ENCODE assay signal across 8 cellular contexts in genomic region chr5:123089971-123090640, GRCh38. TPM values are rescaled to one million over a fixed set of nuclear protein-coding genes. Genes with fewer than 3 reads are reported as not detected.
A peak's percentile ranks its signal among the peaks of the same experiment; 100 is the strongest.
DNase-seq lines count a peak whose midpoint lies in the region; ATAC-seq and TF ChIP-seq lines count a peak whose summit lies in the region.

No MANE protein-coding gene starts in this region.

- no peak for TF ChIP-seq POLR2A in sigmoid colon (IDR thresholded peaks at IDR 0.05)

- peaks cover 83% of the 10 kb centered on the region for H3K27me3 Mint-ChIP-seq in activated CD8-positive, alpha-beta memory T cell treated with anti-CD3 and anti-CD28 coated beads, Interleukin-2, amount 10 ng/mL, durations not matched to agents 7 days and 5 days

- H3K4me3 ChIP-seq in SJCRH30 (peak overlapping the region; percentile 61), sigmoid colon (peak overlapping the region; percentile 70 to 85 (median 78))

- DNase-seq in activated CD8-positive, alpha-beta memory T cell treated with anti-CD3 and anti-CD28 coated beads, Interleukin-2, amount 10 ng/mL, durations not matched to agents 7 days and 5 days = no peak
- DNase-seq in activated CD8-positive, alpha-beta memory T cell treated with anti-CD3 and anti-CD28 coated beads, Interleukin-2, amount 50 U/mL, for 48 hours = no peak
- DNase-seq in SJCRH30 = peak; percentile 36 to 55
- no peak for DNase-seq in Right ventricle myocardium superior
- DNase-seq in sigmoid colon = peak; percentile 65
- DNase-seq in T-helper 9 cell = no peak
- DNase-seq in HT-29 (ENCODE audit: low spot score) = no peak

- no peak for TF ChIP-seq EP300 in sigmoid colon (IDR thresholded peaks at IDR 0.05)

- H3K4me1 Mint-ChIP-seq in activated CD8-positive, alpha-beta memory T cell treated with anti-CD3 and anti-CD28 coated beads, Interleukin-2, amount 10 ng/mL, durations not matched to agents 7 days and 5 days = peaks cover 25% of the 10 kb centered on the region

- peaks cover 4% of the 10 kb centered on the region for H3K36me3 Mint-ChIP-seq in activated CD8-positive, alpha-beta memory T cell treated with anti-CD3 and anti-CD28 coated beads, Interleukin-2, amount 10 ng/mL, durations not matched to agents 7 days and 5 days

- no peak overlapping the region for H3K4me3 Mint-ChIP-seq in activated CD8-positive, alpha-beta memory T cell treated with anti-CD3 and anti-CD28 coated beads, Interleukin-2, amount 10 ng/mL, durations not matched to agents 7 days and 5 days

- H3K27ac Mint-ChIP-seq in activated CD8-positive, alpha-beta memory T cell treated with anti-CD3 and anti-CD28 coated beads, Interleukin-2, amount 10 ng/mL, durations not matched to agents 7 days and 5 days = no peak overlapping the region

- intact Hi-C loops in Right ventricle myocardium superior (cut with DNase I) (no loop called here), sigmoid colon (cut with DNase I) (loop anchor here (1.0 to 10.0 kb wide), 7 partner anchors 54 to 315 kb away; partner anchors contain the start of genes PPIC, SNX2 and SNX24)

- no peaks in the 10 kb centered on the region for H3K36me3 ChIP-seq in SJCRH30
- no peaks in the 10 kb centered on the region for H3K36me3 ChIP-seq in sigmoid colon

- peak; percentile 20 for ATAC-seq in activated CD8-positive, alpha-beta memory T cell treated with anti-CD3 and anti-CD28 coated beads, Interleukin-2, amount 10 ng/mL, durations not matched to agents 7 days and 5 days
- ATAC-seq in Right ventricle myocardium superior (ENCODE audit: poor library complexity) = peak; percentile 62
- ATAC-seq in HG02798 (IDR thresholded peaks at IDR 0.05; ENCODE audit: poor library complexity, unreplicated experiment) = no peak

- H3K27ac ChIP-seq in SJCRH30 (no peak overlapping the region), sigmoid colon (peak overlapping the region in 3 of 4 donors; percentile 83 to 88 (median 83))

- no peaks in the 10 kb centered on the region for H3K9me3 Mint-ChIP-seq in activated CD8-positive, alpha-beta memory T cell treated with anti-CD3 and anti-CD28 coated beads, Interleukin-2, amount 10 ng/mL, durations not matched to agents 7 days and 5 days (ENCODE audit: low read depth)

- H3K27me3 ChIP-seq in SJCRH30 (peaks cover 8% of the 10 kb centered on the region), sigmoid colon (peaks cover 0 to 58% (median 0%) of the 10 kb centered on the region in 3 donors)

- no peak for TF ChIP-seq CTCF in sigmoid colon (IDR thresholded peaks at IDR 0.05)

- CTCF ChIA-PET in activated CD8-positive, alpha-beta memory T cell treated with anti-CD3 and anti-CD28 coated beads, Interleukin-2, amount 10 ng/mL, durations not matched to agents 7 days and 5 days (lab: Charles Lee) = no interaction called here

- peaks cover 4% of the 10 kb centered on the region; the same call in 1 of the 2 replicates for H3K4me1 ChIP-seq in SJCRH30
- peaks cover 0 to 26% (median 15%) of the 10 kb centered on the region in 4 donors for H3K4me1 ChIP-seq in sigmoid colon

- H3K9me3 ChIP-seq in SJCRH30 (replicated peaks) (no peaks in the 10 kb centered on the region), sigmoid colon (no peaks in the 10 kb centered on the region)

- WGBS in sigmoid colon, 2 donors = 0 to 1% methylated on average over 83 of the region's 83 CpGs

RNA-seq across cellular contexts. Expression of gene PRDM6, which starts 1.1 kb away (rescaled TPM):
- not detected for total RNA-seq in activated CD8-positive, alpha-beta memory T cell treated with anti-CD3 and anti-CD28 coated beads, Interleukin-2, amount 10 ng/mL, durations not matched to agents 7 days and 5 days
- 0.14 and 0.43 TPM in 2 replicates for total RNA-seq in SJCRH30 (2014; rRNA removed; shearing (Covaris generic))
- total RNA-seq in Right ventricle myocardium superior = 0.75 TPM
- 10 to 100 TPM; 11.9 to 22.2 (median 18.7) TPM for total RNA-seq in sigmoid colon
- polyA plus RNA-seq in sigmoid colon = 1 to 10 TPM in 1 of 3 donors, under 1 TPM in 1, not detected in 1; 0.60 to 1.1 TPM
- not detected in 2 replicates for total RNA-seq in HT-29 (2014; rRNA removed; shearing (Covaris generic))

RNA-seq across cellular contexts. Expression of gene PPIC, which starts 53.6 kb away (rescaled TPM):
- not detected for total RNA-seq in activated CD8-positive, alpha-beta memory T cell treated with anti-CD3 and anti-CD28 coated beads, Interleukin-2, amount 10 ng/mL, durations not matched to agents 7 days and 5 days
- total RNA-seq in SJCRH30 (2014; rRNA removed; shearing (Covaris generic)) = 13.9 and 16.5 TPM in 2 replicates
- total RNA-seq in Right ventricle myocardium superior = 43.6 TPM
- 10 to 100 TPM; 26.5 to 79.2 (median 58.4) TPM for total RNA-seq in sigmoid colon
- 10 to 100 TPM; 21.6 to 42.7 (median 27.0) TPM for polyA plus RNA-seq in sigmoid colon
- total RNA-seq in HT-29 (2014; rRNA removed; shearing (Covaris generic)) = 23.3 and 26.3 TPM in 2 replicates

Comparison
In these comparisons a context has a peak if more than half of its experiments do, and no peak if none do; other contexts are left out.
1. DNase-seq: peak in SJCRH30 (2 of 2) and sigmoid colon (single experiment); none in activated CD8-positive, alpha-beta memory T cell treated with anti-CD3 and anti-CD28 coated beads, Interleukin-2, amount 10 ng/mL, durations not matched to agents 7 days and 5 days (single experiment), activated CD8-positive, alpha-beta memory T cell treated with anti-CD3 and anti-CD28 coated beads, Interleukin-2, amount 50 U/mL, for 48 hours (single experiment), Right ventricle myocardium superior (single experiment), T-helper 9 cell (single experiment) and HT-29 (single experiment).
2. RNA of gene PPIC, which starts 53.6 kb away (total RNA-seq): 26.5 to 79.2 TPM in sigmoid colon, 43.6 TPM in Right ventricle myocardium superior (single experiment), 23.3 to 26.3 TPM in HT-29 and 13.9 to 16.5 TPM in SJCRH30; not detected in activated CD8-positive, alpha-beta memory T cell treated with anti-CD3 and anti-CD28 coated beads, Interleukin-2, amount 10 ng/mL, durations not matched to agents 7 days and 5 days; every median in the first group is over 10 times any median in the second.